Comparison of ENCODE assay signal across 18 cellular contexts in genomic region chr5:126961128-126961527, GRCh38.
"Had no signal": no experiment of that assay in that cellular context is flagged by ENCODE, and none has a peak within 500 bp of the region (broad histone marks: within the 10 kb centered on the region; RNA-seq: fewer than 3 reads in every experiment).

No MANE protein-coding gene starts in this region.

- H3K36me3 Mint-ChIP-seq: natural killer cell treated with Interleukin-12 subunit alpha and Interleukin-12 subunit beta and Interleukin-15 and Interleukin-18, amount 100 ng/mL, for 72 hours; neural progenitor cell had no signal

- H2AFZ ChIP-seq: neural progenitor cell had no signal

- H3K4me3 Mint-ChIP-seq: mesothelial cell of epicardium; natural killer cell treated with Interleukin-12 subunit alpha and Interleukin-12 subunit beta and Interleukin-15 and Interleukin-18, amount 100 ng/mL, for 72 hours; neural progenitor cell had no signal

- H3K9me3 Mint-ChIP-seq: natural killer cell treated with Interleukin-12 subunit alpha and Interleukin-12 subunit beta and Interleukin-15 and Interleukin-18, amount 100 ng/mL, for 72 hours; neural progenitor cell had no signal

- H3K27ac Mint-ChIP-seq: mesothelial cell of epicardium; natural killer cell treated with Interleukin-12 subunit alpha and Interleukin-12 subunit beta and Interleukin-15 and Interleukin-18, amount 100 ng/mL, for 72 hours; neural progenitor cell; progenitor cell of endocrine pancreas had no signal

- H3K9ac ChIP-seq: neural progenitor cell had no signal

- DNase-seq: esophagus squamous epithelium; glutamatergic neuron; islet precursor cell; occipital lobe; pancreas; right cardiac atrium; small intestine; stimulated activated CD4-positive, alpha-beta T cell treated with anti-CD3 and anti-CD28 coated beads, Interleukin-12 subunit alpha, Interleukin-12 subunit beta, amount 100 ng/mL, for 4 hours; stimulated activated naive CD4-positive, alpha-beta T cell; stomach; substantia nigra; transverse colon had no signal

- H3K27me3 ChIP-seq: esophagus squamous epithelium, neural progenitor cell, pancreas, stomach, transverse colon had no signal

- H3K36me3 ChIP-seq: esophagus squamous epithelium, gastroesophageal sphincter, neural progenitor cell, pancreas, stomach, thoracic aorta, transverse colon had no signal

- H3K4me1 ChIP-seq: gastroesophageal sphincter, neural progenitor cell, pancreas, stomach, transverse colon had no signal

- H3K9me3 ChIP-seq: esophagus squamous epithelium, gastroesophageal sphincter, pancreas, stomach, thoracic aorta, transverse colon had no signal

- H3K27ac ChIP-seq: esophagus squamous epithelium, gastroesophageal sphincter, neural progenitor cell, pancreas, stomach, thoracic aorta, transverse colon had no signal

- H3K4me1 Mint-ChIP-seq: neural progenitor cell had no signal

- H3K27me3 Mint-ChIP-seq: natural killer cell treated with Interleukin-12 subunit alpha and Interleukin-12 subunit beta and Interleukin-15 and Interleukin-18, amount 100 ng/mL, for 72 hours; progenitor cell of endocrine pancreas had no signal

- H3K4me3 ChIP-seq: esophagus squamous epithelium, gastroesophageal sphincter, neural progenitor cell, pancreas, stomach, thoracic aorta, transverse colon had no signal

- H3K4me2 ChIP-seq: neural progenitor cell had no signal
